In genomic region chr7:45126920-45127319, GRCh38 we compare ENCODE assay signal across 24 cellular contexts. TPM values are rescaled to one million over a fixed set of nuclear protein-coding genes. Genes with fewer than 3 reads are reported as not detected.
"Had no signal": no experiment of that assay in that cellular context is flagged by ENCODE, and none has a peak within 500 bp of the region (broad histone marks: within the 10 kb centered on the region; RNA-seq: fewer than 3 reads in every experiment).

No MANE protein-coding gene starts in this region.

- H3K27me3 ChIP-seq: MG63, SJSA1 had no signal

- DNase-seq: IMR-90, Karpas-422, KG1, MG63, NCI-H1092, NCI-H1105 treated with DMSO at 0.1 percent for 48 hours, NCI-H1436, NCI-H187, NCI-H2029, NCI-H2081 treated with DMSO at 0.1 percent for 48 hours, NCI-H2171, NCI-H226, NCI-H446, NCI-H510A, NCI-H524 treated with DMSO at 0.1 percent for 48 hours, NCI-H69, NCI-H774, Right ventricle myocardium superior, RPMI8226, SIG-M5 had no signal

- H3K4me3 ChIP-seq: MG63, SJSA1, SK-N-MC had no signal

- H3K9me3 ChIP-seq: MG63, SJSA1 had no signal

- H3K4me1 ChIP-seq: SJSA1 had no signal

- H3K27ac ChIP-seq: SJSA1, SK-N-MC had no signal

- H3K36me3 ChIP-seq: MG63, SJSA1 had no signal

RNA-seq across cellular contexts. Expression of gene RAMP3, which starts 30.7 kb away (rescaled TPM):
- total RNA-seq: HepG2, HT1080, IMR-90, SJSA1 had no signal

RNA-seq across cellular contexts. Expression of gene NACAD, which starts 38.2 kb away (rescaled TPM):
- total RNA-seq: HepG2 had no signal
